Comparison of ENCODE assay signal across 24 cellular contexts in the genomic region with DNA sequence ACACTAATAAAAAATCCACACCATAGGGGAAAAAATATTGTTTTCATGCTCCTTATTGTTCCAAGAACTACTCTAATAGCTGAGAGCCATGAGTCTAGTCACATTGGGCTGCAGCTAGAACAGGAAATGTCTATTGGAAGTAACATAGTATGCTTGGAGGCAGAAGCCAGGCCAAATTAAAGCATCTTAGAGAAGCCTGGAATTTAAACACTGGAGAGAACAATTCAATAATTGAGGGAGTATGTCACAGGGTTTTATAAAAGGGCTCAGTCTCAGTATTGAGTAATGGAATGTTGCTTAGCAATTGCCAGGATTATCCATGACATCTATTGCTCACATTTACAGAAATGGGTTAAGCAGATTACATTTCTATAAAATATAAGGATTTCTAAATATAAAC.
DNase-seq lines count a peak whose midpoint lies in the region; TF ChIP-seq lines count a peak whose summit lies in the region.
"Had no signal": no experiment of that assay in that cellular context is flagged by ENCODE, and none has a peak within 500 bp of the region (broad histone marks: within the 10 kb centered on the region; RNA-seq: fewer than 3 reads in every experiment).

No MANE protein-coding gene starts in this region.

- no peaks in the 10 kb centered on the region for H3F3A ChIP-seq in GM23248 (ENCODE audit: insufficient read depth)

- no peaks in the 10 kb centered on the region for H3K79me2 ChIP-seq in GM23248 (ENCODE audit: insufficient read depth)

- no peak overlapping the region for H3K4me2 ChIP-seq in GM23248 (ENCODE audit: unreplicated experiment)

- H3K27ac ChIP-seq in GM23248 (no peak overlapping the region), SJCRH30 (no peak overlapping the region)
- H3K27ac ChIP-seq: SK-N-MC had no signal

- H3K36me3 ChIP-seq in GM23248 (ENCODE audit: low read depth), result no peaks in the 10 kb centered on the region
- H3K36me3 ChIP-seq in SJCRH30, result no peaks in the 10 kb centered on the region
- H3K36me3 ChIP-seq: BE2C, MG63 had no signal

- no peaks in the 10 kb centered on the region for H3K9me2 ChIP-seq in GM23248 (ENCODE audit: insufficient read depth)

- H3K9me3 ChIP-seq in GM23248 (ENCODE audit: low read depth) (no peaks in the 10 kb centered on the region), SJCRH30 (replicated peaks) (no peaks in the 10 kb centered on the region)
- H3K9me3 ChIP-seq: BE2C, MG63 had no signal

- H3K9ac ChIP-seq in GM23248, result no peak overlapping the region

- no peak overlapping the region for H3K4me3 ChIP-seq in AG10803 (ENCODE audit: low read length)
- no peak overlapping the region for H3K4me3 ChIP-seq in GM23248
- H3K4me3 ChIP-seq in fibroblast of pulmonary artery (replicated peaks; ENCODE audit: low read depth, low read length), result no peak overlapping the region
- H3K4me3 ChIP-seq in retinal pigment epithelial cell (ENCODE audit: low read length), result no peak overlapping the region
- no peak overlapping the region for H3K4me3 ChIP-seq in SJCRH30
- H3K4me3 ChIP-seq: MG63, SK-N-MC had no signal

- no peaks in the 10 kb centered on the region for H4K20me1 ChIP-seq in GM23248 (ENCODE audit: insufficient read depth)

- no peaks in the 10 kb centered on the region for H3K27me3 ChIP-seq in GM23248 (replicated peaks; ENCODE audit: insufficient read depth)
- H3K27me3 ChIP-seq in SJCRH30, result no peaks in the 10 kb centered on the region
- H3K27me3 ChIP-seq: BE2C, MG63 had no signal

- peak; percentile 49 for DNase-seq in AG10803 (ENCODE audit: low read depth)
- DNase-seq in GM23248, result peak; percentile 37
- DNase-seq in fibroblast of pulmonary artery (ENCODE audit: low read depth), result peak; percentile 15
- peak; percentile 86 for DNase-seq in retinal pigment epithelial cell (ENCODE audit: low read depth)
- no peak for DNase-seq in SJCRH30
- DNase-seq in COR-L47 (lab: John Stamatoyannopoulos, UW), result no peak
- no peak for DNase-seq in EL
- DNase-seq: 8988T, BE2C, DMS 273 treated with DMSO at 0.1 percent for 48 hours, DMS79 treated with DMSO at 0.1 percent for 48 hours, GOT3, Kasumi-1, MG63, NCI-H1417, NCI-H1694 treated with DMSO at 0.1 percent for 48 hours, NCI-H2081 treated with DMSO at 0.1 percent for 48 hours, NCI-H2171 treated with DMSO at 0.1 percent for 48 hours, NCI-H446, NCI-H526 treated with DMSO at 0.1 percent for 48 hours, PC-3, Right ventricle myocardium superior, SW 1271 had no signal

- TF ChIP-seq CTCF in AG10803 (conservative IDR thresholded peaks at IDR 0.05; ENCODE audit: low read length) (no peak), fibroblast of pulmonary artery (IDR thresholded peaks at IDR 0.05; ENCODE audit: low read length, missing control alignments) (no peak), retinal pigment epithelial cell (conservative IDR thresholded peaks at IDR 0.05; ENCODE audit: low read depth, low read length) (no peak)

- in situ Hi-C loops in GM23248 (cut with MboI), result no loop called here

- H2AFZ ChIP-seq in GM23248, result no peak overlapping the region

- H3K4me1 ChIP-seq in GM23248 (ENCODE audit: insufficient read depth) (peaks cover 9% of the 10 kb centered on the region), SJCRH30 (peaks cover 3% of the 10 kb centered on the region; the same call in 1 of the 2 replicates)
- H3K4me1 ChIP-seq: BE2C had no signal

Comparison
In these comparisons a context has a peak if more than half of its experiments do, and no peak if none do; other contexts are left out.
1. DNase-seq: peak in AG10803 (single experiment), GM23248 (single experiment), fibroblast of pulmonary artery (single experiment) and retinal pigment epithelial cell (single experiment); none in SJCRH30 (0 of 2), COR-L47 (single experiment) and EL (single experiment).